8 cellular contexts compared by ENCODE assay signal in the genomic region with DNA sequence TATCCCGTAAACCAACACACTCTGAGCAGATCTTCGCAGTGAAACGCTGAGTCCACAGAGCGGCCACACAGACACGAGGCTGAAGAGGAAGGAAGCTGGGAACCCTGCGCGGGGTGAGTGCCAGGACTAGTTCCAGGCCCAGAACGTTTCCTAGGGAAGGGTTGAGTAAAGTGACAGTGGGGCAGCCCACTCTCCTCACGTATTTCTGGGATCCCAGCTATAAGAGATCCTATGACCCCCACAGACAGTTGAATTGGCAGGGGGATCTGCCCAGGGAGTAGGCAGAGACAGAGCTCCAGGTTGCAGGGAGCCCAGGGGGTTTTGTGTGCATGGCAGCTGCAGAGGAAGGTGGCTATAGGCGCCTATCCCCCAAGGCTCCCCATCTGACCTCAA. TPM values are rescaled to one million over a fixed set of nuclear protein-coding genes. Genes with fewer than 3 reads are reported as not detected.
DNase-seq lines count a peak whose midpoint lies in the region; ATAC-seq lines count a peak whose summit lies in the region.

No MANE protein-coding gene starts in this region.

- H3K4me1 ChIP-seq in right cardiac atrium (ENCODE audit: control insufficient read depth, insufficient read depth, low read length) = no peaks in the 10 kb centered on the region

- intact Hi-C loops in right cardiac atrium (cut with DNase I) = loop anchor here in 2 of 4 donors (5.0 kb wide), 1 partner anchor 172 kb away; no protein-coding TSS in a partner anchor
- intact Hi-C loops in posterior cingulate gyrus (cut with DNase I) = loop anchor here (1.0 to 5.0 kb wide), 3 partner anchors 48 to 212 kb away; partner anchors contain the start of gene TSHR

- ATAC-seq in GM21717 (IDR thresholded peaks at IDR 0.05; ENCODE audit: unreplicated experiment) (peak; percentile 27), right cardiac atrium (peak; percentile 83 to 85)

- no peaks in the 10 kb centered on the region for H3K27me3 ChIP-seq in right cardiac atrium (ENCODE audit: control insufficient read depth, insufficient read depth)

- H3K4me3 ChIP-seq in right cardiac atrium (ENCODE audit: low read length) = peak overlapping the region; percentile 65

- H3K9me3 ChIP-seq in right cardiac atrium (ENCODE audit: control insufficient read depth, low read length) = no peaks in the 10 kb centered on the region

- peak; percentile 17 for DNase-seq in NCI-H1092 treated with DMSO at 0.1 percent for 48 hours (lab: John Stamatoyannopoulos, UW)
- no peak for DNase-seq in NCI-H1092 (lab: John Stamatoyannopoulos, UW)
- DNase-seq in Kasumi-1 (lab: John Stamatoyannopoulos, UW) = peak; percentile 43 to 65
- DNase-seq in right cardiac atrium = peak; percentile 73 to 89 (median 88)
- peak; percentile 47 to 94 (median 68) for DNase-seq in posterior cingulate gyrus
- no peak for DNase-seq in NCI-H524 treated with DMSO at 0.1 percent for 48 hours (lab: John Stamatoyannopoulos, UW)

- H3K27ac ChIP-seq in angular gyrus (ENCODE audit: low read depth, low read length) (peak overlapping the region; percentile 99), right cardiac atrium (ENCODE audit: low read length) (peak overlapping the region; percentile 99)

- 2% methylated on average over 10 of the region's 10 CpGs for WGBS in right cardiac atrium

RNA-seq across cellular contexts. Expression of gene GTF2A1, which starts 51.1 kb away (rescaled TPM):
- total RNA-seq in right cardiac atrium = 10 to 100 TPM; 18.2 to 20.7 (median 20.2) TPM
- 5.7 TPM for polyA plus RNA-seq in right cardiac atrium

Comparison
In these comparisons a context has a peak if more than half of its experiments do, and no peak if none do; other contexts are left out.
1. DNase-seq: peak in NCI-H1092 treated with DMSO at 0.1 percent for 48 hours (single experiment), Kasumi-1 (2 of 2), right cardiac atrium (3 of 3) and posterior cingulate gyrus (10 of 10); none in NCI-H1092 (single experiment) and NCI-H524 treated with DMSO at 0.1 percent for 48 hours (single experiment).